ENCODE assay signal across 18 cellular contexts in genomic region chr5:60504342-60504741, GRCh38.
DNase-seq lines count a peak whose midpoint lies in the region; ATAC-seq, FAIRE-seq and TF ChIP-seq lines count a peak whose summit lies in the region.
"Had no signal": no experiment of that assay in that cellular context is flagged by ENCODE, and none has a peak within 500 bp of the region (broad histone marks: within the 10 kb centered on the region; RNA-seq: fewer than 3 reads in every experiment).

No MANE protein-coding gene starts in this region.

- DNase-seq in NCI-H345 (lab: John Stamatoyannopoulos, UW): peak; percentile 15
- no peak for DNase-seq in esophagus squamous epithelium (lab: John Stamatoyannopoulos, UW)
- DNase-seq in kidney: no peak
- no peak for DNase-seq in NCI-H748 treated with DMSO at 0.1 percent for 48 hours (lab: John Stamatoyannopoulos, UW)
- no peak for DNase-seq in activated CD4-positive, alpha-beta T cell treated with anti-CD3 and anti-CD28 coated beads, Interleukin-2, amount 50 U/mL, for 48 hours
- DNase-seq: activated T-cell treated with anti-CD3 and anti-CD28 coated beads, Interleukin-2, amount 50 U/mL, for 4 hours; CD4-positive, CD25-positive, alpha-beta regulatory T cell; erythroblast; immature natural killer cell; naive thymus-derived CD8-positive, alpha-beta T cell; NCI-H1694; small intestine; stimulated activated CD8-positive, alpha-beta memory T cell treated with anti-CD3 and anti-CD28 coated beads, Interleukin-4, amount 100 ng/mL, for 48 hours had no signal

- H3K9ac ChIP-seq in kidney (ENCODE audit: low read length in 2 of 2): no peak overlapping the region

- H3K9me3 ChIP-seq in esophagus squamous epithelium: no peaks in the 10 kb centered on the region
- no peaks in the 10 kb centered on the region for H3K9me3 ChIP-seq in kidney (ENCODE audit: control insufficient read depth in 1 of 2, low read length in 2 of 2)

- TF ChIP-seq CTCF in esophagus squamous epithelium (IDR thresholded peaks at IDR 0.05): no peak
- no peak for TF ChIP-seq CTCF in kidney (IDR thresholded peaks at IDR 0.05; ENCODE audit: borderline replicate concordance, extremely low read depth, insufficient read depth)

- FAIRE-seq in kidney (lab: Jason Lieb, UNC): no peak
- FAIRE-seq: bronchial epithelial cell, RCC 7860, small intestine had no signal

- 80 to 82% methylated on average over 2 of the region's 2 CpGs for WGBS in esophagus squamous epithelium, 2 donors

- intact Hi-C loops in esophagus squamous epithelium (cut with DNase I): no loop called here
- intact Hi-C loops in kidney (cut with DNase I): no loop called here

- H3K36me3 ChIP-seq in esophagus squamous epithelium (no peaks in the 10 kb centered on the region), kidney (ENCODE audit: control insufficient read depth in 1 of 2, insufficient read depth in 2 of 2, low read length in 2 of 2) (no peaks in the 10 kb centered on the region)

- no peak overlapping the region for H3K4me3 ChIP-seq in esophagus squamous epithelium
- H3K4me3 ChIP-seq in kidney (ENCODE audit: low read length in 2 of 2): no peak overlapping the region

- no peaks in the 10 kb centered on the region for H3K27me3 ChIP-seq in esophagus squamous epithelium

- H3K27ac ChIP-seq in esophagus squamous epithelium (no peak overlapping the region), kidney (ENCODE audit: low read depth in 2 of 2, low read length in 2 of 2) (no peak overlapping the region)

- TF ChIP-seq POLR2A in esophagus squamous epithelium (IDR thresholded peaks at IDR 0.05): no peak

- H3K4me1 ChIP-seq in esophagus squamous epithelium (peaks cover 0 to 7% (median 0%) of the 10 kb centered on the region in 3 donors), kidney (ENCODE audit: control insufficient read depth in 1 of 2, insufficient read depth in 1 of 2, low read depth in 1 of 2, low read length in 2 of 2) (no peaks in the 10 kb centered on the region)

- ATAC-seq in GM18520 (IDR thresholded peaks at IDR 0.05; ENCODE audit: unreplicated experiment) (peak; percentile 38), GM21423 (IDR thresholded peaks at IDR 0.05; ENCODE audit: unreplicated experiment) (peak; percentile 65), HG03039 (IDR thresholded peaks at IDR 0.05; ENCODE audit: unreplicated experiment) (peak; percentile 83)
- ATAC-seq: activated T-cell treated with anti-CD3 and anti-CD28 coated beads, Interleukin-2, amount 50 U/mL, for 4 hours; naive thymus-derived CD8-positive, alpha-beta T cell had no signal
